In genomic region chr17:17736205-17737183, GRCh38 we compare ENCODE assay signal across 17 cellular contexts. TPM values are rescaled to one million over a fixed set of nuclear protein-coding genes. Genes with fewer than 3 reads are reported as not detected.
A peak's percentile ranks its signal among the peaks of the same experiment; 100 is the strongest.
DNase-seq lines count a peak whose midpoint lies in the region; ATAC-seq and TF ChIP-seq lines count a peak whose summit lies in the region.
"Had no signal": no experiment of that assay in that cellular context is flagged by ENCODE, and none has a peak within 500 bp of the region (broad histone marks: within the 10 kb centered on the region; RNA-seq: fewer than 3 reads in every experiment).

No MANE protein-coding gene starts in this region.

- CTCF ChIA-PET in T-cell (lab: Charles Lee): interaction anchor here in 1 of 2 donors (0.5 kb wide), 1 partner anchor 179 kb away, joined by 4 read pairs; no protein-coding TSS in a partner anchor

- DNase-seq in right cardiac atrium (peak in 1 of 3 donors; percentile 43), heart right ventricle (no peak), T-cell (no peak), immature natural killer cell (no peak), vagina (ENCODE audit: extremely low spot score in 2 of 2) (no peak), NCI-H345 treated with DMSO at 0.1 percent for 48 hours (lab: John Stamatoyannopoulos, UW; ENCODE audit: unreplicated experiment) (no peak), SIG-M5 (lab: John Stamatoyannopoulos, UW) (no peak)
- DNase-seq in activated CD8-positive, alpha-beta memory T cell treated with anti-CD3 and anti-CD28 coated beads, Interleukin-2, amount 50 U/mL, for 4 hours: no peak
- DNase-seq: activated CD4-positive, alpha-beta memory T cell treated with anti-CD3 and anti-CD28 coated beads for 36 hours; activated naive CD4-positive, alpha-beta T cell treated with anti-CD3 and anti-CD28 coated beads for 36 hours; hippocampal formation; NCI-H1436 treated with DMSO at 0.1 percent for 48 hours; NCI-H774; nucleus accumbens; SJCRH30; transverse colon had no signal

- ATAC-seq in right cardiac atrium: no peak
- no peak for ATAC-seq in heart right ventricle
- no peak for ATAC-seq in T-cell (replicated peaks in 1 of 4)

- no peak for TF ChIP-seq POLR2A in vagina (IDR thresholded peaks at IDR 0.05)

- H3K4me3 ChIP-seq in right cardiac atrium (ENCODE audit: low read length): no peak overlapping the region
- no peak overlapping the region for H3K4me3 ChIP-seq in heart right ventricle
- H3K4me3 ChIP-seq in vagina: no peak overlapping the region
- H3K4me3 ChIP-seq: SJCRH30, transverse colon had no signal

- H3K27me3 Mint-ChIP-seq in T-cell (no peaks in the 10 kb centered on the region), immature natural killer cell (ENCODE audit: low read depth in 3 of 3) (peaks cover 0 to 4% (median 0%) of the 10 kb centered on the region in 3 donors)
- H3K27me3 Mint-ChIP-seq: activated CD4-positive, alpha-beta memory T cell treated with anti-CD3 and anti-CD28 coated beads for 36 hours; IgD-negative memory B cell had no signal

- H3K9me3 ChIP-seq in right cardiac atrium (ENCODE audit: control insufficient read depth, low read length) (no peaks in the 10 kb centered on the region), heart right ventricle (no peaks in the 10 kb centered on the region), vagina (no peaks in the 10 kb centered on the region)
- H3K9me3 ChIP-seq: SJCRH30, transverse colon had no signal

- H3K4me3 Mint-ChIP-seq in T-cell (peak overlapping the region in 1 of 3 donors; percentile 20), immature natural killer cell (peak overlapping the region in 1 of 5 donors; percentile 23)
- H3K4me3 Mint-ChIP-seq: activated CD4-positive, alpha-beta memory T cell treated with anti-CD3 and anti-CD28 coated beads for 36 hours; activated naive CD4-positive, alpha-beta T cell treated with anti-CD3 and anti-CD28 coated beads for 36 hours had no signal

- TF ChIP-seq CTCF in heart right ventricle (IDR thresholded peaks at IDR 0.05): no peak
- TF ChIP-seq CTCF in vagina (IDR thresholded peaks at IDR 0.05): no peak

- 64% methylated on average over 5 of the region's 5 CpGs for WGBS in right cardiac atrium
- WGBS in heart right ventricle, 2 donors: 61 to 64% methylated on average over 5 of the region's 5 CpGs

- peak overlapping the region; percentile 39 for H3K27ac ChIP-seq in right cardiac atrium (ENCODE audit: low read length)
- peak overlapping the region in 2 of 10 donors; percentile 10 to 41 for H3K27ac ChIP-seq in heart right ventricle
- H3K27ac ChIP-seq in vagina: peak overlapping the region; percentile 95
- H3K27ac ChIP-seq: SJCRH30 had no signal

- H3K9me3 Mint-ChIP-seq in T-cell: no peaks in the 10 kb centered on the region
- no peaks in the 10 kb centered on the region for H3K9me3 Mint-ChIP-seq in immature natural killer cell
- H3K9me3 Mint-ChIP-seq: activated CD4-positive, alpha-beta memory T cell treated with anti-CD3 and anti-CD28 coated beads for 36 hours; activated naive CD4-positive, alpha-beta T cell treated with anti-CD3 and anti-CD28 coated beads for 36 hours; IgD-negative memory B cell had no signal

- H3K36me3 Mint-ChIP-seq in T-cell: no peaks in the 10 kb centered on the region
- H3K36me3 Mint-ChIP-seq in immature natural killer cell: peaks cover 0 to 5% (median 0%) of the 10 kb centered on the region in 3 donors
- H3K36me3 Mint-ChIP-seq: activated CD4-positive, alpha-beta memory T cell treated with anti-CD3 and anti-CD28 coated beads for 36 hours had no signal

- peaks cover 35 to 42% (median 35%) of the 10 kb centered on the region in 3 donors for H3K4me1 Mint-ChIP-seq in T-cell
- peaks cover 46 to 54% of the 10 kb centered on the region in 2 donors for H3K4me1 Mint-ChIP-seq in immature natural killer cell

- H3K4me1 ChIP-seq in right cardiac atrium (ENCODE audit: control insufficient read depth, insufficient read depth, low read length) (peaks cover 22% of the 10 kb centered on the region), heart right ventricle (peaks cover 16 to 81% (median 63%) of the 10 kb centered on the region in 9 donors), vagina (peaks cover 71% of the 10 kb centered on the region)

- H3K27ac Mint-ChIP-seq in T-cell (peak overlapping the region; percentile 50 to 78), immature natural killer cell (peak overlapping the region in 5 of 6 donors; percentile 43 to 77 (median 73))
- H3K27ac Mint-ChIP-seq: activated CD4-positive, alpha-beta memory T cell treated with anti-CD3 and anti-CD28 coated beads for 36 hours; activated naive CD4-positive, alpha-beta T cell treated with anti-CD3 and anti-CD28 coated beads for 36 hours had no signal

- intact Hi-C loops in right cardiac atrium (cut with DNase I): loop anchor here in 1 of 4 donors (10.0 kb wide), 1 partner anchor 58 kb away; no protein-coding TSS in a partner anchor
- intact Hi-C loops in heart right ventricle (cut with DNase I): no loop called here
- intact Hi-C loops in vagina (cut with DNase I): no loop called here

- POLR2A ChIA-PET in T-cell (lab: Charles Lee): interaction anchor here in 1 of 2 donors (0.6 kb wide), 1 partner anchor 39 kb away, joined by 5 read pairs; no protein-coding TSS in a partner anchor

- H3K27me3 ChIP-seq in right cardiac atrium (ENCODE audit: control insufficient read depth, insufficient read depth): no peaks in the 10 kb centered on the region
- H3K27me3 ChIP-seq in heart right ventricle: no peaks in the 10 kb centered on the region
- no peaks in the 10 kb centered on the region for H3K27me3 ChIP-seq in vagina
- H3K27me3 ChIP-seq: SJCRH30, transverse colon had no signal

- no peaks in the 10 kb centered on the region for H3K36me3 ChIP-seq in heart right ventricle
- H3K36me3 ChIP-seq in vagina: no peaks in the 10 kb centered on the region
- H3K36me3 ChIP-seq: SJCRH30, transverse colon had no signal

RNA-seq across cellular contexts. Expression of gene RAI1, which starts 55.2 kb away (rescaled TPM):
- total RNA-seq in right cardiac atrium (10 to 100 TPM; 18.2 to 26.8 (median 23.4) TPM), heart right ventricle (10 to 100 TPM; 15.8 to 32.0 (median 20.9) TPM), T-cell (10 to 100 TPM; 20.1 to 31.2 (median 24.5) TPM), vagina (29.2 TPM)
- polyA plus RNA-seq in right cardiac atrium (18.8 TPM), heart right ventricle (10 to 100 TPM; 13.8 to 17.5 TPM), immature natural killer cell (1 to 10 TPM; 1.5 to 6.2 (median 2.0) TPM)
